In the genomic region with DNA sequence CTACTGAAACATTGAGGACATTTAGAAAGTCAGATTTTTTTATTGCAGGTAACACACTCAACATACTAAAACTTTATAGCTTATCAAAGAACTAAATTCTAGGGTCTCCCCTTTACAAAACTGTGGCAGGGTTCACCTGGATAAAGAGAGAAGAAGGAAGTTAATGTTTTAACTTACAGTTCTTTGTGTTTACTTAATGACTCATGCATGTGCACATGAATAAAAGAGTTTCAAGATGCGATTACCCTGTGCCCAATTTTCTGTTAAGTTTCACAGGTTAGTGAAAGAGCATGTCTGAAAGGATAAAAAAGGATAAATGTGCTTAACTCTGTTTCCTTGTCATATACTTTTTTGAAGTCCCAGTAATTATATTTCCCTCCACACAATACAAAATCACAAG, we compare ENCODE assay signal across 1 cellular context.
TF ChIP-seq lines count a peak whose summit lies in the region.

No MANE protein-coding gene starts in this region.

TF ChIP-seq in HepG2, 621 proteins besides CTCF, POLR2A, EP300 and RAD21:
- TF ChIP-seq FOXA3 (CRISPR knock-in tag; IDR thresholded peaks at IDR 0.05) (0 out of 2 replicates have a peak, but pooled peaks have one; percentile 16), ZNF224 (CRISPR knock-in tag; IDR thresholded peaks at IDR 0.05) (no peak)
